ENCODE assay signal across 26 cellular contexts in genomic region chr22:27986937-27987336, GRCh38.
A peak's percentile ranks its signal among the peaks of the same experiment; 100 is the strongest.
DNase-seq lines count a peak whose midpoint lies in the region; ATAC-seq and TF ChIP-seq lines count a peak whose summit lies in the region.
"Had no signal": no experiment of that assay in that cellular context is flagged by ENCODE, and none has a peak within 500 bp of the region (broad histone marks: within the 10 kb centered on the region; RNA-seq: fewer than 3 reads in every experiment).

No MANE protein-coding gene starts in this region.

- H3K18ac ChIP-seq in trophoblast cell (ENCODE audit: low read length): no peak overlapping the region

- H4K8ac ChIP-seq in trophoblast cell (ENCODE audit: low read depth, low read length): no peak overlapping the region

- H3K4me2 ChIP-seq in DND-41 (ENCODE audit: insufficient read depth, low read length) (no peak overlapping the region), trophoblast cell (ENCODE audit: low read length) (no peak overlapping the region)
- H3K4me2 ChIP-seq: neural progenitor cell had no signal

- no peak overlapping the region for H2BK5ac ChIP-seq in trophoblast cell (ENCODE audit: low read depth, low read length, poor library complexity)

- no peak overlapping the region for H3K14ac ChIP-seq in trophoblast cell (ENCODE audit: low read length)

- peak overlapping the region; percentile 34 for H4K91ac ChIP-seq in trophoblast cell (ENCODE audit: low read depth, low read length)

- H3K4me3 ChIP-seq in DND-41 (ENCODE audit: low read depth in 1 of 2, low read length in 2 of 2) (no peak overlapping the region), trophoblast cell (ENCODE audit: low read depth, low read length) (no peak overlapping the region)
- H3K4me3 ChIP-seq: gastroesophageal sphincter, K562, neural progenitor cell, transverse colon had no signal

- no peaks in the 10 kb centered on the region for H3K79me2 ChIP-seq in DND-41 (ENCODE audit: insufficient read depth, low read length)
- no peaks in the 10 kb centered on the region for H3K79me2 ChIP-seq in trophoblast cell (ENCODE audit: control insufficient read depth, insufficient read depth, low read length, poor library complexity)

- no peak overlapping the region for H3K4me3 Mint-ChIP-seq in activated CD4-positive, alpha-beta memory T cell treated with anti-CD3 and anti-CD28 coated beads, Interleukin-2, amount 10 ng/mL, durations not matched to agents 7 days and 5 days
- no peak overlapping the region for H3K4me3 Mint-ChIP-seq in activated CD4-positive, alpha-beta memory T cell treated with anti-CD3 and anti-CD28 coated beads for 36 hours
- no peak overlapping the region for H3K4me3 Mint-ChIP-seq in chondrocyte (ENCODE audit: unreplicated experiment)
- H3K4me3 Mint-ChIP-seq: activated CD8-positive, alpha-beta T cell treated with anti-CD3 and anti-CD28 coated beads, Interleukin-2, amount 10 ng/mL, durations not matched to agents 7 days and 5 days; activated T-cell treated with anti-CD3 and anti-CD28 coated beads, Interleukin-2, amount 50 U/mL, for 4 hours; H9; memory B cell; neural progenitor cell had no signal

- H3K27ac ChIP-seq in DND-41 (ENCODE audit: low read length) (peak overlapping the region; percentile 53), trophoblast cell (ENCODE audit: low read depth, low read length) (no peak overlapping the region)
- H3K27ac ChIP-seq: neural progenitor cell, transverse colon had no signal

- no peak overlapping the region for H2BK12ac ChIP-seq in trophoblast cell (ENCODE audit: low read length)

- ATAC-seq in DND-41 (ENCODE audit: insufficient read depth, low read depth): no peak
- ATAC-seq: activated CD8-positive, alpha-beta T cell treated with anti-CD3 and anti-CD28 coated beads, Interleukin-2, amount 10 ng/mL, durations not matched to agents 7 days and 5 days; activated T-cell treated with anti-CD3 and anti-CD28 coated beads, Interleukin-2, amount 50 U/mL, for 4 hours; gastroesophageal sphincter; K562; left colon had no signal

- H3K4ac ChIP-seq in trophoblast cell (ENCODE audit: low read depth, low read length): no peak overlapping the region

- no peak overlapping the region for H3K23ac ChIP-seq in trophoblast cell (ENCODE audit: low read length)

- H3K9me3 Mint-ChIP-seq in activated CD4-positive, alpha-beta memory T cell treated with anti-CD3 and anti-CD28 coated beads, Interleukin-2, amount 10 ng/mL, durations not matched to agents 7 days and 5 days: no peaks in the 10 kb centered on the region
- H3K9me3 Mint-ChIP-seq in activated CD4-positive, alpha-beta memory T cell treated with anti-CD3 and anti-CD28 coated beads for 36 hours: no peaks in the 10 kb centered on the region
- H3K9me3 Mint-ChIP-seq in chondrocyte (ENCODE audit: low read depth): no peaks in the 10 kb centered on the region
- H3K9me3 Mint-ChIP-seq: activated T-cell treated with anti-CD3 and anti-CD28 coated beads, Interleukin-2, amount 50 U/mL, for 4 hours; H9; memory B cell; neural progenitor cell had no signal

- no peak overlapping the region for H4K12ac ChIP-seq in trophoblast cell (ENCODE audit: low read depth, low read length)

- H3K36me3 ChIP-seq in DND-41 (ENCODE audit: insufficient read depth, low read length) (peaks cover 86% of the 10 kb centered on the region), trophoblast cell (ENCODE audit: control insufficient read depth in 1 of 2, insufficient read depth in 2 of 2, low read length in 2 of 2) (peaks cover 13 to 14% of the 10 kb centered on the region in 2 experiments)
- H3K36me3 ChIP-seq: neural progenitor cell, transverse colon had no signal

- no peak for TF ChIP-seq CTCF in DND-41 (IDR thresholded peaks at IDR 0.05; ENCODE audit: borderline replicate concordance, extremely low read depth, low read length, poor library complexity, severe bottlenecking)
- no peak for TF ChIP-seq CTCF in chondrocyte (IDR thresholded peaks at IDR 0.05)

- H3K9ac ChIP-seq in DND-41 (ENCODE audit: low read depth, low read length): no peak overlapping the region
- no peak overlapping the region for H3K9ac ChIP-seq in trophoblast cell (ENCODE audit: low read length)
- H3K9ac ChIP-seq: neural progenitor cell had no signal

- H3K9me3 ChIP-seq in DND-41 (ENCODE audit: insufficient read depth, low read length, severe bottlenecking) (no peaks in the 10 kb centered on the region), trophoblast cell (ENCODE audit: insufficient read depth, low read depth, low read length) (no peaks in the 10 kb centered on the region)
- H3K9me3 ChIP-seq: gastroesophageal sphincter, transverse colon had no signal

- peaks cover 5% of the 10 kb centered on the region for H3K79me1 ChIP-seq in trophoblast cell (ENCODE audit: low read length)

- H3K4me1 ChIP-seq in DND-41 (ENCODE audit: insufficient read depth, low read length): peaks cover 23% of the 10 kb centered on the region
- H3K4me1 ChIP-seq in trophoblast cell (ENCODE audit: control insufficient read depth in 1 of 2, insufficient read depth in 2 of 2, low read length in 2 of 2): peaks cover 10 to 17% of the 10 kb centered on the region in 2 experiments
- H3K4me1 ChIP-seq: neural progenitor cell had no signal

- H2AK5ac ChIP-seq in trophoblast cell (ENCODE audit: low read length): no peak overlapping the region

- H3K27ac Mint-ChIP-seq in activated CD4-positive, alpha-beta memory T cell treated with anti-CD3 and anti-CD28 coated beads, Interleukin-2, amount 10 ng/mL, durations not matched to agents 7 days and 5 days: no peak overlapping the region
- no peak overlapping the region for H3K27ac Mint-ChIP-seq in activated CD4-positive, alpha-beta memory T cell treated with anti-CD3 and anti-CD28 coated beads for 36 hours
- H3K27ac Mint-ChIP-seq in chondrocyte (ENCODE audit: unreplicated experiment): peak overlapping the region; percentile 77
- H3K27ac Mint-ChIP-seq: activated CD8-positive, alpha-beta T cell treated with anti-CD3 and anti-CD28 coated beads, Interleukin-2, amount 10 ng/mL, durations not matched to agents 7 days and 5 days; memory B cell; neural progenitor cell had no signal

- no peaks in the 10 kb centered on the region for H3K36me3 Mint-ChIP-seq in activated CD4-positive, alpha-beta memory T cell treated with anti-CD3 and anti-CD28 coated beads, Interleukin-2, amount 10 ng/mL, durations not matched to agents 7 days and 5 days (ENCODE audit: low read depth)
- no peaks in the 10 kb centered on the region for H3K36me3 Mint-ChIP-seq in activated CD4-positive, alpha-beta memory T cell treated with anti-CD3 and anti-CD28 coated beads for 36 hours
- H3K36me3 Mint-ChIP-seq in chondrocyte (ENCODE audit: low read depth): peaks cover 26% of the 10 kb centered on the region

- CTCF ChIA-PET in activated CD4-positive, alpha-beta memory T cell treated with anti-CD3 and anti-CD28 coated beads, Interleukin-2, amount 10 ng/mL, durations not matched to agents 7 days and 5 days (lab: Charles Lee): no interaction called here
- CTCF ChIA-PET in activated CD4-positive, alpha-beta memory T cell treated with anti-CD3 and anti-CD28 coated beads for 36 hours (lab: Charles Lee): no interaction called here

- DNase-seq in activated CD4-positive, alpha-beta memory T cell treated with anti-CD3 and anti-CD28 coated beads, Interleukin-2, amount 10 ng/mL, durations not matched to agents 7 days and 5 days: peak; percentile 1
- DNase-seq in activated CD4-positive, alpha-beta memory T cell treated with anti-CD3 and anti-CD28 coated beads for 36 hours: no peak
- DNase-seq in DND-41: no peak
- peak; percentile 22 for DNase-seq in chondrocyte (ENCODE audit: low spot score)
- no peak for DNase-seq in trophoblast cell
- no peak for DNase-seq in NCI-H1417 treated with DMSO at 0.1 percent for 48 hours (lab: John Stamatoyannopoulos, UW)
- no peak for DNase-seq in stimulated activated naive CD4-positive, alpha-beta T cell (lab: John Stamatoyannopoulos, UW)
- no peak for DNase-seq in A172 (ENCODE audit: low spot score)
- DNase-seq: 8988T; activated CD4-positive, alpha-beta T cell treated with anti-CD3 and anti-CD28 coated beads for 1 hour; activated CD8-positive, alpha-beta T cell treated with anti-CD3 and anti-CD28 coated beads, Interleukin-2, amount 10 ng/mL, durations not matched to agents 7 days and 5 days; activated naive CD4-positive, alpha-beta T cell; activated T-cell treated with anti-CD3 and anti-CD28 coated beads, Interleukin-2, amount 50 U/mL, for 4 hours; DMS79; hippocampal formation; left colon; NCI-H1092 treated with DMSO at 0.1 percent for 48 hours; NCI-H187 treated with DMSO at 0.1 percent for 48 hours; NCI-H510A treated with DMSO at 0.1 percent for 48 hours; stimulated activated CD4-positive, alpha-beta T cell treated with anti-CD3 and anti-CD28 coated beads, Interleukin-2, amount 100 ng/mL, for 48 hours; transverse colon had no signal

- no peak overlapping the region for H2AFZ ChIP-seq in DND-41 (ENCODE audit: low read depth, low read length)
- H2AFZ ChIP-seq in trophoblast cell (ENCODE audit: insufficient read depth, low read length, poor library complexity): no peak overlapping the region
- H2AFZ ChIP-seq: neural progenitor cell had no signal

- peaks cover 3% of the 10 kb centered on the region for H4K20me1 ChIP-seq in DND-41 (ENCODE audit: insufficient read depth, low read length)

- H2BK120ac ChIP-seq in trophoblast cell (ENCODE audit: insufficient read depth, low read length, poor library complexity): peak overlapping the region; percentile 15

- POLR2A ChIA-PET in activated CD4-positive, alpha-beta memory T cell treated with anti-CD3 and anti-CD28 coated beads, Interleukin-2, amount 10 ng/mL, durations not matched to agents 7 days and 5 days (lab: Charles Lee): no interaction called here
- POLR2A ChIA-PET in activated CD4-positive, alpha-beta memory T cell treated with anti-CD3 and anti-CD28 coated beads for 36 hours (lab: Charles Lee): no interaction called here

- H3K27me3 ChIP-seq in DND-41 (ENCODE audit: insufficient read depth, low read length, poor library complexity): no peaks in the 10 kb centered on the region
- H3K27me3 ChIP-seq in trophoblast cell (ENCODE audit: insufficient read depth, low read length): no peaks in the 10 kb centered on the region
- H3K27me3 ChIP-seq: gastroesophageal sphincter, neural progenitor cell, transverse colon had no signal

- WGBS in trophoblast cell (ENCODE audit: extremely low coverage, insufficient coverage, insufficient read length): no CpG with 5 or more reads among the region's 5 CpGs

- H3K27me3 Mint-ChIP-seq in activated CD4-positive, alpha-beta memory T cell treated with anti-CD3 and anti-CD28 coated beads, Interleukin-2, amount 10 ng/mL, durations not matched to agents 7 days and 5 days: no peaks in the 10 kb centered on the region
- no peaks in the 10 kb centered on the region for H3K27me3 Mint-ChIP-seq in activated CD4-positive, alpha-beta memory T cell treated with anti-CD3 and anti-CD28 coated beads for 36 hours
- no peaks in the 10 kb centered on the region for H3K27me3 Mint-ChIP-seq in chondrocyte (ENCODE audit: low read depth)

- intact Hi-C loops in activated CD4-positive, alpha-beta memory T cell treated with anti-CD3 and anti-CD28 coated beads for 36 hours (cut with micrococcal nuclease): no loop called here

- peaks cover 3% of the 10 kb centered on the region for H3K4me1 Mint-ChIP-seq in activated CD4-positive, alpha-beta memory T cell treated with anti-CD3 and anti-CD28 coated beads, Interleukin-2, amount 10 ng/mL, durations not matched to agents 7 days and 5 days
- H3K4me1 Mint-ChIP-seq in activated CD4-positive, alpha-beta memory T cell treated with anti-CD3 and anti-CD28 coated beads for 36 hours (ENCODE audit: low read depth): no peaks in the 10 kb centered on the region
- H3K4me1 Mint-ChIP-seq in chondrocyte (ENCODE audit: low read depth): peaks cover 25% of the 10 kb centered on the region

Comparison
In these comparisons a context has a peak if more than half of its experiments do, and no peak if none do; other contexts are left out.
1. DNase-seq: peak in activated CD4-positive, alpha-beta memory T cell treated with anti-CD3 and anti-CD28 coated beads, Interleukin-2, amount 10 ng/mL, durations not matched to agents 7 days and 5 days (single experiment) and chondrocyte (single experiment); none in activated CD4-positive, alpha-beta memory T cell treated with anti-CD3 and anti-CD28 coated beads for 36 hours (single experiment), DND-41 (single experiment), trophoblast cell (0 of 2), NCI-H1417 treated with DMSO at 0.1 percent for 48 hours (single experiment), stimulated activated naive CD4-positive, alpha-beta T cell (0 of 6) and A172 (single experiment).